15 cellular contexts compared by ENCODE assay signal in genomic region chr13:27967203-27967735, GRCh38. TPM values are rescaled to one million over a fixed set of nuclear protein-coding genes. Genes with fewer than 3 reads are reported as not detected.
DNase-seq lines count a peak whose midpoint lies in the region; ATAC-seq, FAIRE-seq and TF ChIP-seq lines count a peak whose summit lies in the region.
"Had no signal": no experiment of that assay in that cellular context is flagged by ENCODE, and none has a peak within 500 bp of the region (broad histone marks: within the 10 kb centered on the region; RNA-seq: fewer than 3 reads in every experiment).

No MANE protein-coding gene starts in this region.

- intact Hi-C loops in right cardiac atrium (cut with DNase I), result no loop called here

- ATAC-seq in A549, result no peak
- ATAC-seq in WTC11, result no peak
- ATAC-seq in SK-N-SH treated with all-trans-retinoic acid at 6 μM for 48 hours, result no peak
- no peak for ATAC-seq in HG02588 (IDR thresholded peaks at IDR 0.05; ENCODE audit: unreplicated experiment)
- ATAC-seq in right cardiac atrium, result no peak

- H3K27me3 ChIP-seq in mucosa of stomach (ENCODE audit: control insufficient read depth, insufficient read depth, low read length) (peaks cover 70% of the 10 kb centered on the region), right cardiac atrium (ENCODE audit: control insufficient read depth, insufficient read depth) (no peaks in the 10 kb centered on the region)

- peaks cover 100% of the 10 kb centered on the region for H3K27me3 Mint-ChIP-seq in WTC11 (ENCODE audit: low read depth)

- TF ChIP-seq CTCF in A549 (IDR thresholded peaks at IDR 0.05) (no peak), GM20000 (IDR thresholded peaks at IDR 0.05; ENCODE audit: extremely low read depth, missing control alignments) (no peak), WTC11 (IDR thresholded peaks at IDR 0.05) (no peak)

- 88% methylated on average over 12 of the region's 18 CpGs for WGBS in A549 (ENCODE audit: missing lambda C conversion rate)
- 4% methylated on average over 18 of the region's 18 CpGs for WGBS in right cardiac atrium

- H3K9ac ChIP-seq in mucosa of stomach (ENCODE audit: low read length), result peak overlapping the region; percentile 58

- no peak overlapping the region for H3K27ac Mint-ChIP-seq in WTC11

- H3K4me1 Mint-ChIP-seq in WTC11, result peaks cover 66% of the 10 kb centered on the region

- H3K4me3 ChIP-seq in A549 (peak overlapping the region; percentile 56; the same call in 1 of the 3 replicates), mucosa of stomach (ENCODE audit: low read length) (peak overlapping the region; percentile 36), right cardiac atrium (ENCODE audit: low read length) (no peak overlapping the region)
- H3K4me3 ChIP-seq: vagina had no signal

- no peak overlapping the region for H3K27ac ChIP-seq in A549
- no peak overlapping the region for H3K27ac ChIP-seq in right cardiac atrium (ENCODE audit: low read length)
- H3K27ac ChIP-seq: vagina had no signal

- H3K36me3 Mint-ChIP-seq in WTC11, result no peaks in the 10 kb centered on the region

- CTCF ChIA-PET in A549 (lab: Yijun Ruan, JAX) (interaction anchor here (0.7 to 6.3 kb wide), 8 partner anchors 14 to 1020 kb away, joined by 3 to 32 read pairs (median 6); no protein-coding TSS in a partner anchor), WTC11 (lab: Charles Lee) (interaction anchor here (0.8 to 6.1 kb wide), 7 partner anchors 8 to 605 kb away, joined by 3 to 53 read pairs (median 3); no protein-coding TSS in a partner anchor)

- TF ChIP-seq EP300 in A549 (IDR thresholded peaks at IDR 0.05), result no peak

- no peak for FAIRE-seq in A549 (lab: Jason Lieb, UNC)
- FAIRE-seq: TTC549 had no signal

- H3K4me2 ChIP-seq in A549, result peak overlapping the region; percentile 96; the same call in 2 of the 3 replicates

- TF ChIP-seq RAD21 in A549 (conservative IDR thresholded peaks at IDR 0.05 in 1 of 2, IDR thresholded peaks at IDR 0.05 in 1 of 2), result no peak

- H3K4me1 ChIP-seq in A549 (no peaks in the 10 kb centered on the region), mucosa of stomach (ENCODE audit: control insufficient read depth, insufficient read depth, low read length) (peaks cover 43% of the 10 kb centered on the region), right cardiac atrium (ENCODE audit: control insufficient read depth, insufficient read depth, low read length) (peaks cover 4% of the 10 kb centered on the region)

- H3K9me3 Mint-ChIP-seq in WTC11, result no peaks in the 10 kb centered on the region

- H3K36me3 ChIP-seq in mucosa of stomach (ENCODE audit: control insufficient read depth, insufficient read depth, low read length), result no peaks in the 10 kb centered on the region
- H3K36me3 ChIP-seq: vagina had no signal

- POLR2A ChIA-PET in A549 (lab: Yijun Ruan, JAX) (no interaction called here), WTC11 (lab: Charles Lee) (no interaction called here)

- H3K4me3 Mint-ChIP-seq in WTC11, result peak overlapping the region; percentile 58; the same call in 1 of the 2 replicates

- TF ChIP-seq POLR2A in A549 (IDR thresholded peaks at IDR 0.05; ENCODE audit: low read length), result no peak

- no peak for DNase-seq in A549 (ENCODE audit: low read depth in 1 of 2, low spot score in 1 of 2)
- DNase-seq in GM20000 (ENCODE audit: low spot score), result peak; percentile 42
- no peak for DNase-seq in WTC11 (ENCODE audit: low spot score)
- DNase-seq in COLO668 (lab: John Stamatoyannopoulos, UW; ENCODE audit: unreplicated experiment), result no peak
- no peak for DNase-seq in right cardiac atrium
- DNase-seq: C1 segment of cervical spinal cord, GOT3, NCI-H2029 had no signal

- H3K9me3 ChIP-seq in A549 (no peaks in the 10 kb centered on the region), mucosa of stomach (ENCODE audit: control insufficient read depth, low read length) (no peaks in the 10 kb centered on the region), right cardiac atrium (ENCODE audit: control insufficient read depth, low read length) (no peaks in the 10 kb centered on the region)
- H3K9me3 ChIP-seq: vagina had no signal

TF ChIP-seq in A549, 52 proteins besides CTCF, POLR2A, EP300 and RAD21 (continues in another document):
- TF ChIP-seq CBX2 (IDR thresholded peaks at IDR 0.05; ENCODE audit: borderline replicate concordance, low read depth) (no peak), E2F6 (IDR thresholded peaks at IDR 0.05; ENCODE audit: borderline replicate concordance, low read depth) (no peak), RNF2 (IDR thresholded peaks at IDR 0.05; ENCODE audit: borderline replicate concordance, low read depth) (no peak), ZSCAN20 (CRISPR knock-in tag; IDR thresholded peaks at IDR 0.05) (no peak), MAX (IDR thresholded peaks at IDR 0.05) (no peak), FOSB (CRISPR knock-in tag; IDR thresholded peaks at IDR 0.05) (no peak)

TF ChIP-seq in WTC11, 78 proteins besides CTCF, POLR2A, EP300 and RAD21 (continues in another document):
- TF ChIP-seq STAT6 (CRISPR knock-in tag; conservative IDR thresholded peaks at IDR 0.05; ENCODE audit: low read depth) (no peak), OVOL2 (CRISPR knock-in tag; IDR thresholded peaks at IDR 0.05; ENCODE audit: borderline replicate concordance) (no peak), ESRRA (CRISPR knock-in tag; IDR thresholded peaks at IDR 0.05; ENCODE audit: borderline replicate concordance) (no peak), FOXP1 (CRISPR knock-in tag; IDR thresholded peaks at IDR 0.05; ENCODE audit: borderline replicate concordance) (no peak)

TF ChIP-seq in SK-N-SH treated with all-trans-retinoic acid at 6 μM for 48 hours, 23 proteins besides CTCF, POLR2A, EP300 and RAD21:
- TF ChIP-seq CSRNP3 (CRISPR knock-in tag; IDR thresholded peaks at IDR 0.05), result no peak
- TF ChIP-seq, protein P1, sequence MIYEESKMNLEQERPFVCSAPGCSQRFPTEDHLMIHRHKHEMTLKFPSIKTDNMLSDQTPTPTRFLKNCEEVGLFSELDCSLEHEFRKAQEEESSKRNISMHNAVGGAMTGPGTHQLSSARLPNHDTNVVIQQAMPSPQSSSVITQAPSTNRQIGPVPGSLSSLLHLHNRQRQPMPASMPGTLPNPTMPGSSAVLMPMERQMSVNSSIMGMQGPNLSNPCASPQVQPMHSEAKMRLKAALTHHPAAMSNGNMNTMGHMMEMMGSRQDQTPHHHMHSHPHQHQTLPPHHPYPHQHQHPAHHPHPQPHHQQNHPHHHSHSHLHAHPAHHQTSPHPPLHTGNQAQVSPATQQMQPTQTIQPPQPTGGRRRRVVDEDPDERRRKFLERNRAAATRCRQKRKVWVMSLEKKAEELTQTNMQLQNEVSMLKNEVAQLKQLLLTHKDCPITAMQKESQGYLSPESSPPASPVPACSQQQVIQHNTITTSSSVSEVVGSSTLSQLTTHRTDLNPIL (CRISPR knock-in tag; IDR thresholded peaks at IDR 0.05; ENCODE audit: low read depth), result no peak
- no peak for TF ChIP-seq ISL1 (CRISPR knock-in tag; IDR thresholded peaks at IDR 0.05)

RNA-seq across cellular contexts. Expression of gene CDX2, which starts 1.8 kb away (rescaled TPM):
- polyA plus RNA-seq in A549 (2011; rRNA removed), result 0.14 and 0.17 TPM in 2 replicates
- 0.75 and 0.87 TPM in 2 replicates for polyA plus RNA-seq in A549 (2012; cell fraction: cytosol; rRNA removed)
- polyA plus RNA-seq in A549 (2012; cell fraction: nucleus; rRNA removed), result 0.78 and 1.0 TPM in 2 replicates
- 0.19 to 0.34 TPM (median 0.20 TPM) in 3 replicates for polyA plus RNA-seq in A549 (2017; fragmentation: RNase III; extraction: RNeasy Plus Mini Kit Qiagen cat#74134 plus additional on column Dnase treatment)
- 0.29 TPM in 1 of 2 replicates, not detected in the other for polyA minus RNA-seq in A549 (2011; rRNA and poly(A)+ RNA removed)
- total RNA-seq in WTC11 (2021), result 0.09 to 0.44 TPM (median 0.11 TPM) in 3 replicates
- total RNA-seq in right cardiac atrium, result not detected
- polyA plus RNA-seq in right cardiac atrium, result not detected
- total RNA-seq: vagina had no signal

RNA-seq across cellular contexts. Expression of gene URAD, which starts 21.2 kb away (rescaled TPM):
- not detected in 2 replicates for polyA plus RNA-seq in A549 (2011; rRNA removed)
- polyA plus RNA-seq in A549 (2012; cell fraction: cytosol; rRNA removed), result not detected in 2 replicates
- not detected in 2 replicates for polyA plus RNA-seq in A549 (2012; cell fraction: nucleus; rRNA removed)
- not detected in 3 replicates for polyA plus RNA-seq in A549 (2017; fragmentation: RNase III; extraction: RNeasy Plus Mini Kit Qiagen cat#74134 plus additional on column Dnase treatment)
- polyA minus RNA-seq in A549 (2011; rRNA and poly(A)+ RNA removed), result 0.25 TPM in 1 of 2 replicates, not detected in the other
- total RNA-seq in WTC11 (2021), result not detected in 3 replicates
- total RNA-seq in right cardiac atrium, result not detected
- polyA plus RNA-seq in right cardiac atrium, result not detected
- total RNA-seq: mucosa of gallbladder, vagina had no signal
- polyA plus RNA-seq: esophagus had no signal

RNA-seq across cellular contexts. Expression of gene PDX1, which starts 47.5 kb away (rescaled TPM):
- 0.04 and 0.06 TPM in 2 replicates for polyA plus RNA-seq in A549 (2011; rRNA removed)
- polyA plus RNA-seq in A549 (2012; cell fraction: cytosol; rRNA removed), result 0.08 and 0.09 TPM in 2 replicates
- polyA plus RNA-seq in A549 (2012; cell fraction: nucleus; rRNA removed), result 0.14 and 0.15 TPM in 2 replicates
- 0.03 to 0.05 TPM (median 0.04 TPM) in 3 replicates for polyA plus RNA-seq in A549 (2017; fragmentation: RNase III; extraction: RNeasy Plus Mini Kit Qiagen cat#74134 plus additional on column Dnase treatment)
- polyA minus RNA-seq in A549 (2011; rRNA and poly(A)+ RNA removed), result not detected in 2 replicates
- not detected in 3 replicates for total RNA-seq in WTC11 (2021)
- not detected for total RNA-seq in right cardiac atrium
- polyA plus RNA-seq in right cardiac atrium, result not detected
- total RNA-seq: vagina had no signal
- polyA plus RNA-seq: esophagus had no signal
